In genomic region chr1:159177273-159177907, GRCh38 we compare ENCODE assay signal across 8 cellular contexts. TPM values are rescaled to one million over a fixed set of nuclear protein-coding genes. Genes with fewer than 3 reads are reported as not detected.
DNase-seq lines count a peak whose midpoint lies in the region; ATAC-seq and TF ChIP-seq lines count a peak whose summit lies in the region.

No MANE protein-coding gene starts in this region.

- H3K9me3 ChIP-seq in cardiac muscle cell (ENCODE audit: low read depth): no peaks in the 10 kb centered on the region
- H3K9me3 ChIP-seq in left ventricle myocardium inferior (replicated peaks): no peaks in the 10 kb centered on the region
- H3K9me3 ChIP-seq in SJCRH30 (replicated peaks): no peaks in the 10 kb centered on the region

- intact Hi-C loops in left ventricle myocardium inferior (cut with micrococcal nuclease): no loop called here

- H3K27me3 ChIP-seq in cardiac muscle cell: peaks cover 7% of the 10 kb centered on the region
- peaks cover 59% of the 10 kb centered on the region for H3K27me3 ChIP-seq in left ventricle myocardium inferior (ENCODE audit: low read depth)
- no peaks in the 10 kb centered on the region for H3K27me3 ChIP-seq in SJCRH30

- TF ChIP-seq CTCF in cardiac muscle cell (IDR thresholded peaks at IDR 0.05; ENCODE audit: low read depth, low read length) (no peak), left ventricle myocardium inferior (IDR thresholded peaks at IDR 0.05; ENCODE audit: borderline replicate concordance) (no peak)

- no peak for ATAC-seq in GM19395 (IDR thresholded peaks at IDR 0.05; ENCODE audit: unreplicated experiment)

- DNase-seq in cardiac muscle cell (ENCODE audit: low read depth in 1 of 2, low spot score in 1 of 2): peak; percentile 83 to 94
- DNase-seq in left ventricle myocardium inferior: no peak
- DNase-seq in SJCRH30: peak; percentile 62 to 84
- DNase-seq in erythroblast (lab: John Stamatoyannopoulos, UW): peak; percentile 79 to 83
- DNase-seq in retina: peak; percentile 47
- DNase-seq in NCI-H446 treated with DMSO at 0.1 percent for 48 hours (lab: John Stamatoyannopoulos, UW): no peak
- DNase-seq in activated CD8-positive, alpha-beta memory T cell treated with anti-CD3 and anti-CD28 coated beads, Interleukin-2, amount 50 U/mL, for 48 hours: no peak

- H3K27ac ChIP-seq in cardiac muscle cell (no peak overlapping the region), left ventricle myocardium inferior (replicated peaks) (no peak overlapping the region), SJCRH30 (no peak overlapping the region)

- TF ChIP-seq POLR2A in erythroblast (IDR thresholded peaks at IDR 0.05; ENCODE audit: low read length): no peak

- H3K4me3 ChIP-seq in cardiac muscle cell (no peak overlapping the region), left ventricle myocardium inferior (no peak overlapping the region), SJCRH30 (no peak overlapping the region)

- peaks cover 2% of the 10 kb centered on the region for H3K4me1 ChIP-seq in cardiac muscle cell (ENCODE audit: low read depth)
- H3K4me1 ChIP-seq in left ventricle myocardium inferior: no peaks in the 10 kb centered on the region
- H3K4me1 ChIP-seq in SJCRH30: no peaks in the 10 kb centered on the region

- H3K36me3 ChIP-seq in cardiac muscle cell (no peaks in the 10 kb centered on the region), left ventricle myocardium inferior (no peaks in the 10 kb centered on the region), SJCRH30 (no peaks in the 10 kb centered on the region)

RNA-seq across cellular contexts. Expression of gene CADM3, which starts 6.0 kb away (rescaled TPM):
- total RNA-seq in cardiac muscle cell (1.7 and 3.1 TPM in 2 replicates), left ventricle myocardium inferior (3.7 TPM)
- polyA plus RNA-seq in cardiac muscle cell: 0.51 and 1.3 TPM in 2 replicates
- not detected in 2 replicates for total RNA-seq in SJCRH30 (2014; rRNA removed; shearing (Covaris generic))

RNA-seq across cellular contexts. Expression of gene ACKR1, which starts 27.3 kb away (rescaled TPM):
- total RNA-seq in cardiac muscle cell: 0.18 and 0.63 TPM in 2 replicates
- 0.33 TPM in 1 of 2 replicates, not detected in the other for polyA plus RNA-seq in cardiac muscle cell
- 10.9 TPM for total RNA-seq in left ventricle myocardium inferior
- not detected in 2 replicates for total RNA-seq in SJCRH30 (2014; rRNA removed; shearing (Covaris generic))

Comparison
In these comparisons a context has a peak if more than half of its experiments do, and no peak if none do; other contexts are left out.
1. DNase-seq: peak in cardiac muscle cell (2 of 2), SJCRH30 (2 of 2), erythroblast (2 of 2) and retina (single experiment); none in left ventricle myocardium inferior (single experiment), NCI-H446 treated with DMSO at 0.1 percent for 48 hours (single experiment) and activated CD8-positive, alpha-beta memory T cell treated with anti-CD3 and anti-CD28 coated beads, Interleukin-2, amount 50 U/mL, for 48 hours (single experiment).